Comparison of ENCODE assay signal across 1 cellular context in the genomic region with DNA sequence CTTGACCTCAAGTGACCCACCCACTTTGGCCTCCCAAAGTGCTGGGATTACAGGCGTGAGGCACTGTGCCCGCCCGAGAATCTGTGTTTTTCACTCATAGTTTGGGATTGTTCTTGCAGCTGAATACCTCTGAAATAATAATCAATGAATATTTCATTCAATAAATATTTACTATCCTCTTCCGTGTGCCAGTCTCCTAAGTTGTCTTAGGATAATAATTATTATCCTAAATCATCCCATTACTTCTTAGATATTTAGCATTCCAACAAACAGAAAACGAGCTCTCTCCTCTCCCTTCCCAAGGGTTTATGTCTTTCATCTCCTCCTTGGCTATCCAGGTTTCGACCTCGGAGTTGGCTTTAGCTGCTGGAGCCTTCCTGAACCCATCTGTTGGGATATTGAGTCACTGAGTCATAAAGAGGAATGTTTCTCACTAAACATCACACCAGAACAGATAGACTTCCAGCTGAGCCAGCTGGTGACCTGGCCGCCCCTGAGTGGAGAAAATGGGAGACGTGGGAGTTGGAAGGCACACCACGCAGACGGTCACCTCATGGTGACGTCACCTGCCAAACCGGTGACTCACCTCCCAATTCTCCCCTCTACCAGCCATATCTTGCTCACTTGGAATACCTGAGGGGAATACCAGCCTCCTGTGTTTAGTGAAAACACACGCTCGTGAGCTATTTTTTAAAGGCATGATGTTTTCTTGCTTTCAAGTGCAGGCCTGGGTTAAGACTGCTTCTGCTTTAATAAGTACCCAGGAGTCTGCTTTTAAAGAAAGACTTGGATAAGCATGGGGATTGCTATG.
TF ChIP-seq lines count a peak whose summit lies in the region.

No MANE protein-coding gene starts in this region.

TF ChIP-seq in K562, 482 proteins besides CTCF, POLR2A, EP300 and RAD21 (continued from another document and continues in another):
- TF ChIP-seq, protein P1, sequence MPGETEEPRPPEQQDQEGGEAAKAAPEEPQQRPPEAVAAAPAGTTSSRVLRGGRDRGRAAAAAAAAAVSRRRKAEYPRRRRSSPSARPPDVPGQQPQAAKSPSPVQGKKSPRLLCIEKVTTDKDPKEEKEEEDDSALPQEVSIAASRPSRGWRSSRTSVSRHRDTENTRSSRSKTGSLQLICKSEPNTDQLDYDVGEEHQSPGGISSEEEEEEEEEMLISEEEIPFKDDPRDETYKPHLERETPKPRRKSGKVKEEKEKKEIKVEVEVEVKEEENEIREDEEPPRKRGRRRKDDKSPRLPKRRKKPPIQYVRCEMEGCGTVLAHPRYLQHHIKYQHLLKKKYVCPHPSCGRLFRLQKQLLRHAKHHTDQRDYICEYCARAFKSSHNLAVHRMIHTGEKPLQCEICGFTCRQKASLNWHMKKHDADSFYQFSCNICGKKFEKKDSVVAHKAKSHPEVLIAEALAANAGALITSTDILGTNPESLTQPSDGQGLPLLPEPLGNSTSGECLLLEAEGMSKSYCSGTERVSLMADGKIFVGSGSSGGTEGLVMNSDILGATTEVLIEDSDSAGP (CRISPR knock-in tag; IDR thresholded peaks at IDR 0.05): no peak
- TF ChIP-seq, protein P2, sequence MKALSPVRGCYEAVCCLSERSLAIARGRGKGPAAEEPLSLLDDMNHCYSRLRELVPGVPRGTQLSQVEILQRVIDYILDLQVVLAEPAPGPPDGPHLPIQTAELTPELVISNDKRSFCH (CRISPR knock-in tag; IDR thresholded peaks at IDR 0.05): peak; percentile 47; the same call in 1 of the 2 replicates
- TF ChIP-seq, protein P2 (tag; IDR thresholded peaks at IDR 0.05): peak; percentile 61
- TF ChIP-seq MIER1 (IDR thresholded peaks at IDR 0.05; ENCODE audit: low read depth) (no peak), NFRKB (IDR thresholded peaks at IDR 0.05; ENCODE audit: low read depth) (0 out of 2 replicates have a peak, but pooled peaks have one; percentile 45), NR2F6 (CRISPR knock-in tag; IDR thresholded peaks at IDR 0.05) (no peak), ASH1L (IDR thresholded peaks at IDR 0.05; ENCODE audit: borderline replicate concordance, low read depth, partially characterized antibody) (no peak), SIN3B (IDR thresholded peaks at IDR 0.05; ENCODE audit: low read depth) (no peak), NR3C1 (CRISPR knock-in tag; IDR thresholded peaks at IDR 0.05) (no peak), GATAD2B (IDR thresholded peaks at IDR 0.05; ENCODE audit: borderline replicate concordance) (no peak), CTBP1 (IDR thresholded peaks at IDR 0.05; ENCODE audit: borderline replicate concordance) (peak; percentile 93), TARDBP (IDR thresholded peaks at IDR 0.05) (peak; percentile 72), ZC3H8 (IDR thresholded peaks at IDR 0.05) (no peak), SRSF9 (IDR thresholded peaks at IDR 0.05; ENCODE audit: borderline replicate concordance, low read depth, low read length) (no peak), CBX3 (IDR thresholded peaks at IDR 0.05; ENCODE audit: borderline replicate concordance in 1 of 2, low read length in 2 of 2) (peak in 1 of 2 experiments; percentile 89; a peak in 1 of 3 replicates), RBM39 (optimal IDR thresholded peaks at IDR 0.05; ENCODE audit: low read depth, low read length) (no peak), ZNF224 (CRISPR knock-in tag; IDR thresholded peaks at IDR 0.05) (no peak), MAZ (CRISPR knock-in tag; conservative IDR thresholded peaks at IDR 0.05 in 1 of 2, IDR thresholded peaks at IDR 0.05 in 1 of 2) (peak; percentile 45 to 46; a peak in 2 of 4 replicates), ZNF146 (CRISPR knock-in tag; IDR thresholded peaks at IDR 0.05; ENCODE audit: unreplicated experiment) (no peak), ZNF24 (IDR thresholded peaks at IDR 0.05) (peak; percentile 34; the same call in 1 of the 2 replicates), ZNF583 (CRISPR knock-in tag; IDR thresholded peaks at IDR 0.05) (peak; percentile 88), ZFPM2 (CRISPR knock-in tag; IDR thresholded peaks at IDR 0.05) (no peak), ZNF23 (CRISPR knock-in tag; IDR thresholded peaks at IDR 0.05) (no peak), RBFOX2 (IDR thresholded peaks at IDR 0.05; ENCODE audit: low read depth, low read length) (0 out of 2 replicates have a peak, but pooled peaks have one; percentile 28)
- TF ChIP-seq, protein P3, sequence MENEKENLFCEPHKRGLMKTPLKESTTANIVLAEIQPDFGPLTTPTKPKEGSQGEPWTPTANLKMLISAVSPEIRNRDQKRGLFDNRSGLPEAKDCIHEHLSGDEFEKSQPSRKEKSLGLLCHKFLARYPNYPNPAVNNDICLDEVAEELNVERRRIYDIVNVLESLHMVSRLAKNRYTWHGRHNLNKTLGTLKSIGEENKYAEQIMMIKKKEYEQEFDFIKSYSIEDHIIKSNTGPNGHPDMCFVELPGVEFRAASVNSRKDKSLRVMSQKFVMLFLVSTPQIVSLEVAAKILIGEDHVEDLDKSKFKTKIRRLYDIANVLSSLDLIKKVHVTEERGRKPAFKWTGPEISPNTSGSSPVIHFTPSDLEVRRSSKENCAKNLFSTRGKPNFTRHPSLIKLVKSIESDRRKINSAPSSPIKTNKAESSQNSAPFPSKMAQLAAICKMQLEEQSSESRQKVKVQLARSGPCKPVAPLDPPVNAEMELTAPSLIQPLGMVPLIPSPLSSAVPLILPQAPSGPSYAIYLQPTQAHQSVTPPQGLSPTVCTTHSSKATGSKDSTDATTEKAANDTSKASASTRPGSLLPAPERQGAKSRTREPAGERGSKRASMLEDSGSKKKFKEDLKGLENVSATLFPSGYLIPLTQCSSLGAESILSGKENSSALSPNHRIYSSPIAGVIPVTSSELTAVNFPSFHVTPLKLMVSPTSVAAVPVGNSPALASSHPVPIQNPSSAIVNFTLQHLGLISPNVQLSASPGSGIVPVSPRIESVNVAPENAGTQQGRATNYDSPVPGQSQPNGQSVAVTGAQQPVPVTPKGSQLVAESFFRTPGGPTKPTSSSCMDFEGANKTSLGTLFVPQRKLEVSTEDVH (IDR thresholded peaks at IDR 0.05; ENCODE audit: low read depth, partially characterized antibody): peak; percentile 41
- TF ChIP-seq, protein P4, sequence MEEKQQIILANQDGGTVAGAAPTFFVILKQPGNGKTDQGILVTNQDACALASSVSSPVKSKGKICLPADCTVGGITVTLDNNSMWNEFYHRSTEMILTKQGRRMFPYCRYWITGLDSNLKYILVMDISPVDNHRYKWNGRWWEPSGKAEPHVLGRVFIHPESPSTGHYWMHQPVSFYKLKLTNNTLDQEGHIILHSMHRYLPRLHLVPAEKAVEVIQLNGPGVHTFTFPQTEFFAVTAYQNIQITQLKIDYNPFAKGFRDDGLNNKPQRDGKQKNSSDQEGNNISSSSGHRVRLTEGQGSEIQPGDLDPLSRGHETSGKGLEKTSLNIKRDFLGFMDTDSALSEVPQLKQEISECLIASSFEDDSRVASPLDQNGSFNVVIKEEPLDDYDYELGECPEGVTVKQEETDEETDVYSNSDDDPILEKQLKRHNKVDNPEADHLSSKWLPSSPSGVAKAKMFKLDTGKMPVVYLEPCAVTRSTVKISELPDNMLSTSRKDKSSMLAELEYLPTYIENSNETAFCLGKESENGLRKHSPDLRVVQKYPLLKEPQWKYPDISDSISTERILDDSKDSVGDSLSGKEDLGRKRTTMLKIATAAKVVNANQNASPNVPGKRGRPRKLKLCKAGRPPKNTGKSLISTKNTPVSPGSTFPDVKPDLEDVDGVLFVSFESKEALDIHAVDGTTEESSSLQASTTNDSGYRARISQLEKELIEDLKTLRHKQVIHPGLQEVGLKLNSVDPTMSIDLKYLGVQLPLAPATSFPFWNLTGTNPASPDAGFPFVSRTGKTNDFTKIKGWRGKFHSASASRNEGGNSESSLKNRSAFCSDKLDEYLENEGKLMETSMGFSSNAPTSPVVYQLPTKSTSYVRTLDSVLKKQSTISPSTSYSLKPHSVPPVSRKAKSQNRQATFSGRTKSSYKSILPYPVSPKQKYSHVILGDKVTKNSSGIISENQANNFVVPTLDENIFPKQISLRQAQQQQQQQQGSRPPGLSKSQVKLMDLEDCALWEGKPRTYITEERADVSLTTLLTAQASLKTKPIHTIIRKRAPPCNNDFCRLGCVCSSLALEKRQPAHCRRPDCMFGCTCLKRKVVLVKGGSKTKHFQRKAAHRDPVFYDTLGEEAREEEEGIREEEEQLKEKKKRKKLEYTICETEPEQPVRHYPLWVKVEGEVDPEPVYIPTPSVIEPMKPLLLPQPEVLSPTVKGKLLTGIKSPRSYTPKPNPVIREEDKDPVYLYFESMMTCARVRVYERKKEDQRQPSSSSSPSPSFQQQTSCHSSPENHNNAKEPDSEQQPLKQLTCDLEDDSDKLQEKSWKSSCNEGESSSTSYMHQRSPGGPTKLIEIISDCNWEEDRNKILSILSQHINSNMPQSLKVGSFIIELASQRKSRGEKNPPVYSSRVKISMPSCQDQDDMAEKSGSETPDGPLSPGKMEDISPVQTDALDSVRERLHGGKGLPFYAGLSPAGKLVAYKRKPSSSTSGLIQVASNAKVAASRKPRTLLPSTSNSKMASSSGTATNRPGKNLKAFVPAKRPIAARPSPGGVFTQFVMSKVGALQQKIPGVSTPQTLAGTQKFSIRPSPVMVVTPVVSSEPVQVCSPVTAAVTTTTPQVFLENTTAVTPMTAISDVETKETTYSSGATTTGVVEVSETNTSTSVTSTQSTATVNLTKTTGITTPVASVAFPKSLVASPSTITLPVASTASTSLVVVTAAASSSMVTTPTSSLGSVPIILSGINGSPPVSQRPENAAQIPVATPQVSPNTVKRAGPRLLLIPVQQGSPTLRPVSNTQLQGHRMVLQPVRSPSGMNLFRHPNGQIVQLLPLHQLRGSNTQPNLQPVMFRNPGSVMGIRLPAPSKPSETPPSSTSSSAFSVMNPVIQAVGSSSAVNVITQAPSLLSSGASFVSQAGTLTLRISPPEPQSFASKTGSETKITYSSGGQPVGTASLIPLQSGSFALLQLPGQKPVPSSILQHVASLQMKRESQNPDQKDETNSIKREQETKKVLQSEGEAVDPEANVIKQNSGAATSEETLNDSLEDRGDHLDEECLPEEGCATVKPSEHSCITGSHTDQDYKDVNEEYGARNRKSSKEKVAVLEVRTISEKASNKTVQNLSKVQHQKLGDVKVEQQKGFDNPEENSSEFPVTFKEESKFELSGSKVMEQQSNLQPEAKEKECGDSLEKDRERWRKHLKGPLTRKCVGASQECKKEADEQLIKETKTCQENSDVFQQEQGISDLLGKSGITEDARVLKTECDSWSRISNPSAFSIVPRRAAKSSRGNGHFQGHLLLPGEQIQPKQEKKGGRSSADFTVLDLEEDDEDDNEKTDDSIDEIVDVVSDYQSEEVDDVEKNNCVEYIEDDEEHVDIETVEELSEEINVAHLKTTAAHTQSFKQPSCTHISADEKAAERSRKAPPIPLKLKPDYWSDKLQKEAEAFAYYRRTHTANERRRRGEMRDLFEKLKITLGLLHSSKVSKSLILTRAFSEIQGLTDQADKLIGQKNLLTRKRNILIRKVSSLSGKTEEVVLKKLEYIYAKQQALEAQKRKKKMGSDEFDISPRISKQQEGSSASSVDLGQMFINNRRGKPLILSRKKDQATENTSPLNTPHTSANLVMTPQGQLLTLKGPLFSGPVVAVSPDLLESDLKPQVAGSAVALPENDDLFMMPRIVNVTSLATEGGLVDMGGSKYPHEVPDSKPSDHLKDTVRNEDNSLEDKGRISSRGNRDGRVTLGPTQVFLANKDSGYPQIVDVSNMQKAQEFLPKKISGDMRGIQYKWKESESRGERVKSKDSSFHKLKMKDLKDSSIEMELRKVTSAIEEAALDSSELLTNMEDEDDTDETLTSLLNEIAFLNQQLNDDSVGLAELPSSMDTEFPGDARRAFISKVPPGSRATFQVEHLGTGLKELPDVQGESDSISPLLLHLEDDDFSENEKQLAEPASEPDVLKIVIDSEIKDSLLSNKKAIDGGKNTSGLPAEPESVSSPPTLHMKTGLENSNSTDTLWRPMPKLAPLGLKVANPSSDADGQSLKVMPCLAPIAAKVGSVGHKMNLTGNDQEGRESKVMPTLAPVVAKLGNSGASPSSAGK (IDR thresholded peaks at IDR 0.05): no peak
- TF ChIP-seq, protein P5, sequence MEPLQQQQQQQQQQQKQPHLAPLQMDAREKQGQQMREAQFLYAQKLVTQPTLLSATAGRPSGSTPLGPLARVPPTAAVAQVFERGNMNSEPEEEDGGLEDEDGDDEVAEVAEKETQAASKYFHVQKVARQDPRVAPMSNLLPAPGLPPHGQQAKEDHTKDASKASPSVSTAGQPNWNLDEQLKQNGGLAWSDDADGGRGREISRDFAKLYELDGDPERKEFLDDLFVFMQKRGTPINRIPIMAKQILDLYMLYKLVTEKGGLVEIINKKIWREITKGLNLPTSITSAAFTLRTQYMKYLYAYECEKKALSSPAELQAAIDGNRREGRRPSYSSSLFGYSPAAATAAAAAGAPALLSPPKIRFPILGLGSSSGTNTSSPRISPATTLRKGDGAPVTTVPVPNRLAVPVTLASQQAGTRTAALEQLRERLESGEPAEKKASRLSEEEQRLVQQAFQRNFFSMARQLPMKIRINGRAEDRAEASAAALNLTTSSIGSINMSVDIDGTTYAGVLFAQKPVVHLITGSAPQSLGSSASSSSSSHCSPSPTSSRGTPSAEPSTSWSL (CRISPR knock-in tag; IDR thresholded peaks at IDR 0.05; ENCODE audit: borderline replicate concordance): no peak
- TF ChIP-seq, protein P6, sequence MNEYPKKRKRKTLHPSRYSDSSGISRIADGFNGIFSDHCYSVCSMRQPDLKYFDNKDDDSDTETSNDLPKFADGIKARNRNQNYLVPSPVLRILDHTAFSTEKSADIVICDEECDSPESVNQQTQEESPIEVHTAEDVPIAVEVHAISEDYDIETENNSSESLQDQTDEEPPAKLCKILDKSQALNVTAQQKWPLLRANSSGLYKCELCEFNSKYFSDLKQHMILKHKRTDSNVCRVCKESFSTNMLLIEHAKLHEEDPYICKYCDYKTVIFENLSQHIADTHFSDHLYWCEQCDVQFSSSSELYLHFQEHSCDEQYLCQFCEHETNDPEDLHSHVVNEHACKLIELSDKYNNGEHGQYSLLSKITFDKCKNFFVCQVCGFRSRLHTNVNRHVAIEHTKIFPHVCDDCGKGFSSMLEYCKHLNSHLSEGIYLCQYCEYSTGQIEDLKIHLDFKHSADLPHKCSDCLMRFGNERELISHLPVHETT (CRISPR knock-in tag; conservative IDR thresholded peaks at IDR 0.05 in 1 of 2, IDR thresholded peaks at IDR 0.05 in 1 of 2): peak in 1 of 2 experiments; percentile 69; a peak in 2 of 4 replicates
- TF ChIP-seq, protein P7, sequence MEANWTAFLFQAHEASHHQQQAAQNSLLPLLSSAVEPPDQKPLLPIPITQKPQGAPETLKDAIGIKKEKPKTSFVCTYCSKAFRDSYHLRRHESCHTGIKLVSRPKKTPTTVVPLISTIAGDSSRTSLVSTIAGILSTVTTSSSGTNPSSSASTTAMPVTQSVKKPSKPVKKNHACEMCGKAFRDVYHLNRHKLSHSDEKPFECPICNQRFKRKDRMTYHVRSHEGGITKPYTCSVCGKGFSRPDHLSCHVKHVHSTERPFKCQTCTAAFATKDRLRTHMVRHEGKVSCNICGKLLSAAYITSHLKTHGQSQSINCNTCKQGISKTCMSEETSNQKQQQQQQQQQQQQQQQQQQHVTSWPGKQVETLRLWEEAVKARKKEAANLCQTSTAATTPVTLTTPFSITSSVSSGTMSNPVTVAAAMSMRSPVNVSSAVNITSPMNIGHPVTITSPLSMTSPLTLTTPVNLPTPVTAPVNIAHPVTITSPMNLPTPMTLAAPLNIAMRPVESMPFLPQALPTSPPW (CRISPR knock-in tag; IDR thresholded peaks at IDR 0.05): peak; percentile 65
